8 cellular contexts compared by ENCODE assay signal in genomic region chr11:59106363-59107336, GRCh38. TPM values are rescaled to one million over a fixed set of nuclear protein-coding genes. Genes with fewer than 3 reads are reported as not detected.
DNase-seq lines count a peak whose midpoint lies in the region; ATAC-seq, FAIRE-seq and TF ChIP-seq lines count a peak whose summit lies in the region.

A gene with protein sequence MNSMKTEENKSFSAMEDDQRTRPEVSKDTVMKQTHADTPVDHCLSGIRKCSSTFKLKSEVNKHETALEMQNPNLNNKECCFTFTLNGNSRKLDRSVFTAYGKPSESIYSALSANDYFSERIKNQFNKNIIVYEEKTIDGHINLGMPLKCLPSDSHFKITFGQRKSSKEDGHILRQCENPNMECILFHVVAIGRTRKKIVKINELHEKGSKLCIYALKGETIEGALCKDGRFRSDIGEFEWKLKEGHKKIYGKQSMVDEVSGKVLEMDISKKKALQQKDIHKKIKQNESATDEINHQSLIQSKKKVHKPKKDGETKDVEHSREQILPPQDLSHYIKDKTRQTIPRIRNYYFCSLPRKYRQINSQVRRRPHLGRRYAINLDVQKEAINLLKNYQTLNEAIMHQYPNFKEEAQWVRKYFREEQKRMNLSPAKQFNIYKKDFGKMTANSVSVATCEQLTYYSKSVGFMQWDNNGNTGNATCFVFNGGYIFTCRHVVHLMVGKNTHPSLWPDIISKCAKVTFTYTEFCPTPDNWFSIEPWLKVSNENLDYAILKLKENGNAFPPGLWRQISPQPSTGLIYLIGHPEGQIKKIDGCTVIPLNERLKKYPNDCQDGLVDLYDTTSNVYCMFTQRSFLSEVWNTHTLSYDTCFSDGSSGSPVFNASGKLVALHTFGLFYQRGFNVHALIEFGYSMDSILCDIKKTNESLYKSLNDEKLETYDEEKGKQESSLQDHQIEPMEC (plus strand): TSS chr11:59107237. CDS start chr11:59109626, 2,389 bp downstream.

- ATAC-seq in HG02678 (IDR thresholded peaks at IDR 0.05; ENCODE audit: unreplicated experiment), result peak; percentile 69

- peaks cover 3% of the 10 kb centered on the region for H3K27me3 ChIP-seq in astrocyte (ENCODE audit: insufficient read depth, low read length)

- peak within 1 kb of the TSS; percentile 86 for H3K4me2 ChIP-seq in astrocyte (ENCODE audit: low read length)

- H3K36me3 ChIP-seq in astrocyte (ENCODE audit: insufficient read depth, low read length), result no peaks in the 10 kb centered on the region

- H3K4me3 Mint-ChIP-seq in astrocyte (ENCODE audit: unreplicated experiment), result peak within 1 kb of the TSS; percentile 82

- peaks cover 57% of the 10 kb centered on the region for H3K27me3 Mint-ChIP-seq in astrocyte (ENCODE audit: low read depth, unreplicated experiment)

- peaks cover 3% of the 10 kb centered on the region for H3K4me1 Mint-ChIP-seq in astrocyte (ENCODE audit: low read depth, unreplicated experiment)

- peak within 1 kb of the TSS; percentile 78 for H2AFZ ChIP-seq in astrocyte (ENCODE audit: low read depth, low read length)

- no peaks in the 10 kb centered on the region for H3K9me3 Mint-ChIP-seq in astrocyte (ENCODE audit: unreplicated experiment)

- H3K4me1 ChIP-seq in astrocyte (ENCODE audit: insufficient read depth, low read length), result peaks cover 7% of the 10 kb centered on the region

- no peaks in the 10 kb centered on the region for H3K9me3 ChIP-seq in astrocyte (ENCODE audit: insufficient read depth, low read depth, low read length)

- in situ Hi-C loops in GM13976 (cut with MboI; ENCODE audit: low sequenced_read_pairs, unreplicated experiment), result no loop called here

- H3K36me3 Mint-ChIP-seq in astrocyte (ENCODE audit: low read depth, unreplicated experiment), result no peaks in the 10 kb centered on the region

- peak; percentile 20 for FAIRE-seq in astrocyte (lab: Jason Lieb, UNC)

- H3K27ac Mint-ChIP-seq in astrocyte (ENCODE audit: unreplicated experiment), result no peak within 1 kb of the TSS

- peak within 1 kb of the TSS; percentile 58 for H3K4me3 ChIP-seq in astrocyte (ENCODE audit: insufficient read depth, low read depth, low read length)

- DNase-seq in GM13976 (ENCODE audit: low spot score), result peak; percentile 84
- peak; percentile 94 for DNase-seq in NCI-H1105 treated with DMSO at 0.1 percent for 48 hours (lab: John Stamatoyannopoulos, UW)
- peak; percentile 94 for DNase-seq in astrocyte (ENCODE audit: low read depth)
- DNase-seq in hepatic stellate cell (ENCODE audit: low spot score), result peak; percentile 93
- peak; percentile 84 for DNase-seq in putamen (ENCODE audit: low spot score)
- DNase-seq in GF-D8 (lab: John Stamatoyannopoulos, UW), result no peak

- intact Hi-C loops in T-helper 1 cell treated with Interleukin-12 subunit alpha and Interleukin-12 subunit beta and Interleukin-4 antibody, amounts not matched to agents 30 ng/mL and 1 ng/mL, for 36 hours (cut with micrococcal nuclease), result loop anchor here (1.0 to 10.0 kb wide), 9 partner anchors 14 to 1539 kb away; partner anchors contain the start of genes FAM111A, OSBP, STX3 and UBE2L6

- H4K20me1 ChIP-seq in astrocyte (ENCODE audit: insufficient read depth, low read length), result no peaks in the 10 kb centered on the region

- no peaks in the 10 kb centered on the region for H3K79me2 ChIP-seq in astrocyte (ENCODE audit: insufficient read depth, low read length)

- H3K9ac ChIP-seq in astrocyte (ENCODE audit: low read length), result peak within 1 kb of the TSS; percentile 66

- H3K27ac ChIP-seq in astrocyte (ENCODE audit: low read depth, low read length), result no peak within 1 kb of the TSS

- TF ChIP-seq CTCF in GM13976 (IDR thresholded peaks at IDR 0.05; ENCODE audit: borderline replicate concordance, control extremely low read depth, extremely low read depth, insufficient read depth, missing control alignments), result no peak
- no peak for TF ChIP-seq CTCF in astrocyte (IDR thresholded peaks at IDR 0.05; ENCODE audit: insufficient read depth, low read depth, low read length)

RNA-seq across cellular contexts. Expression of the gene that starts here (rescaled TPM):
- total RNA-seq in T-helper 1 cell treated with Interleukin-12 subunit alpha and Interleukin-12 subunit beta and Interleukin-4 antibody, amounts not matched to agents 30 ng/mL and 1 ng/mL, for 36 hours, result 63.3 and 63.7 TPM in 2 replicates
- total RNA-seq in astrocyte, result 0.72 and 0.95 TPM in 2 replicates

Comparison
In these comparisons a context has a peak if more than half of its experiments do, and no peak if none do; other contexts are left out.
1. RNA of the gene that starts here (total RNA-seq): 63.3 to 63.7 TPM in T-helper 1 cell treated with Interleukin-12 subunit alpha and Interleukin-12 subunit beta and Interleukin-4 antibody, amounts not matched to agents 30 ng/mL and 1 ng/mL, for 36 hours; 0.72 to 0.95 TPM in astrocyte; every median in the first group is over 10 times any median in the second.
2. Peak in DNase-seq, H3K4me3 ChIP-seq, H3K9ac ChIP-seq and H3K4me2 ChIP-seq in astrocyte; RNA of the gene not detected or under 1 TPM.